8 cellular contexts compared by ENCODE assay signal in the genomic region with DNA sequence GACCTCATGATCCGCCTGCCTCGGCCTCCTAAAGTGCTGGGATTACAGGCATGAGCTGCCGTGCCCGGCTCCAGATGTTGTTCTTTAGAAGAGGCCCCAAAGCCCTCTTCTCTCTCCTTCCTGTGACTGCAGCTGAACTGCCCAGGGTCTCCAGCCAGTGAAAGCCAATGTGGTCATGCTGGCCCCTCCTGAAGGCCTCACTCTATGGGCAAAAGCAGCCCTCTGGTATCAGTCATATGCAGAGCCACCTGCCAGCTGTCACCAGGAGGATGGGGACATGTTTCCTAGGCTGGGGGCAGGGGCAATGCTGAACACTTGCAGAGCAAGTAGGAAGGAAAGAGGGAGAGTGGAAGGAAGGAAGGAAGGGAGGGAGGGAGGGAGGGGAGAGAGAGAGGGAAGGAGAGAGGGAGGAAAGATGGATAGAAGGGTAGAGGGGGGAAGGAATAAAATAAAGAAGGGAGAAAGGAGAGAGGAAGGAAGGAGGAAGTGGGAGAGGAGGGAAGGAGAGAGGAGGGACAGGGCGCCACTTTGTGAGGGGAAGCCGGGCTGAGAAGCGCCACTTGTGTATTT. TPM values are rescaled to one million over a fixed set of nuclear protein-coding genes. Genes with fewer than 3 reads are reported as not detected.
DNase-seq lines count a peak whose midpoint lies in the region; ATAC-seq, FAIRE-seq and TF ChIP-seq lines count a peak whose summit lies in the region.

No MANE protein-coding gene starts in this region.

- DNase-seq in A549 (ENCODE audit: low read depth in 1 of 2, low spot score in 1 of 2), result no peak
- no peak for DNase-seq in HFFc6
- DNase-seq in colonic mucosa, result no peak
- no peak for DNase-seq in nephron progenitor cell
- DNase-seq in DMS114 treated with DMSO at 0.1 percent for 48 hours (lab: John Stamatoyannopoulos, UW; ENCODE audit: unreplicated experiment), result no peak
- DNase-seq in SKM-1 treated with dmso at 0.1 percent for 144 hours (lab: John Stamatoyannopoulos, UW; ENCODE audit: unreplicated experiment), result no peak
- DNase-seq in NCI-H1092 (lab: John Stamatoyannopoulos, UW), result no peak
- DNase-seq in immature natural killer cell, result no peak

- POLR2A ChIA-PET in A549 (lab: Yijun Ruan, JAX), result no interaction called here

- no peak for TF ChIP-seq POLR2A in A549 (IDR thresholded peaks at IDR 0.05; ENCODE audit: low read length)

- no peaks in the 10 kb centered on the region for H3K36me3 Mint-ChIP-seq in HFFc6 (ENCODE audit: low read depth)
- H3K36me3 Mint-ChIP-seq in nephron progenitor cell (ENCODE audit: low read depth), result no peaks in the 10 kb centered on the region
- H3K36me3 Mint-ChIP-seq in immature natural killer cell, result no peaks in the 10 kb centered on the region

- no peaks in the 10 kb centered on the region for H3K27me3 ChIP-seq in colonic mucosa

- peaks cover 2% of the 10 kb centered on the region; the same call in 1 of the 2 replicates for H3K27me3 Mint-ChIP-seq in HFFc6 (ENCODE audit: insufficient read depth)
- peaks cover 3% of the 10 kb centered on the region for H3K27me3 Mint-ChIP-seq in nephron progenitor cell (ENCODE audit: low read depth, poor library complexity)
- peaks cover 0 to 8% (median 6%) of the 10 kb centered on the region in 3 donors for H3K27me3 Mint-ChIP-seq in immature natural killer cell (ENCODE audit: low read depth in 3 of 3)

- no peak for TF ChIP-seq RAD21 in A549 (conservative IDR thresholded peaks at IDR 0.05 in 1 of 2, IDR thresholded peaks at IDR 0.05 in 1 of 2)

- H3K4me2 ChIP-seq in A549, result peak overlapping the region; percentile 25

- intact Hi-C loops in colonic mucosa (cut with DNase I), result no loop called here

- no peak for TF ChIP-seq EP300 in A549 (IDR thresholded peaks at IDR 0.05)

- no peaks in the 10 kb centered on the region for H3K9me3 Mint-ChIP-seq in HFFc6
- H3K9me3 Mint-ChIP-seq in nephron progenitor cell, result no peaks in the 10 kb centered on the region
- H3K9me3 Mint-ChIP-seq in immature natural killer cell, result no peaks in the 10 kb centered on the region

- FAIRE-seq in A549 (lab: Jason Lieb, UNC), result no peak

- no peak for TF ChIP-seq CTCF in A549 (IDR thresholded peaks at IDR 0.05)
- TF ChIP-seq CTCF in HFFc6 (IDR thresholded peaks at IDR 0.05), result no peak
- TF ChIP-seq CTCF in colonic mucosa (IDR thresholded peaks at IDR 0.05), result no peak
- TF ChIP-seq CTCF in nephron progenitor cell (IDR thresholded peaks at IDR 0.05), result no peak

- peaks cover 45% of the 10 kb centered on the region for H3K4me1 Mint-ChIP-seq in HFFc6 (ENCODE audit: low read depth)
- H3K4me1 Mint-ChIP-seq in nephron progenitor cell, result peaks cover 48% of the 10 kb centered on the region
- H3K4me1 Mint-ChIP-seq in immature natural killer cell, result peaks cover 6 to 9% of the 10 kb centered on the region in 2 donors

- H3K4me1 ChIP-seq in A549 (peaks cover 28% of the 10 kb centered on the region), colonic mucosa (no peaks in the 10 kb centered on the region)

- CTCF ChIA-PET in A549 (lab: Yijun Ruan, JAX), result interaction anchor here (1.0 to 3.8 kb wide), 7 partner anchors 9 to 74 kb away, joined by 3 to 24 read pairs (median 3); no protein-coding TSS in a partner anchor

- H3K27ac Mint-ChIP-seq in HFFc6 (peak overlapping the region; percentile 100), nephron progenitor cell (peak overlapping the region; percentile 99), immature natural killer cell (peak overlapping the region in 1 of 6 donors; percentile 64)

- H3K4me3 ChIP-seq in A549 (no peak overlapping the region), colonic mucosa (no peak overlapping the region)

- H3K27ac ChIP-seq in A549, result peak overlapping the region; percentile 47 to 79; a peak in 4 of 6 replicates
- H3K27ac ChIP-seq in colonic mucosa, result peak overlapping the region; percentile 72

- H3K9me3 ChIP-seq in A549 (no peaks in the 10 kb centered on the region), colonic mucosa (no peaks in the 10 kb centered on the region)

- 89% methylated on average over 7 of the region's 7 CpGs for WGBS in A549 (ENCODE audit: missing lambda C conversion rate)

- H3K36me3 ChIP-seq in colonic mucosa, result no peaks in the 10 kb centered on the region

- H3K9ac ChIP-seq in colonic mucosa (ENCODE audit: low read depth in 2 of 2, low read length in 2 of 2), result peak overlapping the region; percentile 59 to 66

- ATAC-seq in A549, result peak in 1 of 2 experiments; percentile 7; a peak in 1 of 6 replicates

- H3K4me3 Mint-ChIP-seq in HFFc6 (peak overlapping the region; percentile 83), nephron progenitor cell (peak overlapping the region; percentile 58), immature natural killer cell (no peak overlapping the region)

TF ChIP-seq in A549, 52 proteins besides CTCF, POLR2A, EP300 and RAD21:
- TF ChIP-seq RFX5 (IDR thresholded peaks at IDR 0.05) (no peak), ESRRA (IDR thresholded peaks at IDR 0.05; ENCODE audit: borderline replicate concordance, low read length) (no peak), HOXA7 (CRISPR knock-in tag; IDR thresholded peaks at IDR 0.05) (no peak), NR3C1 (IDR thresholded peaks at IDR 0.05) (no peak)
- TF ChIP-seq, protein P1, sequence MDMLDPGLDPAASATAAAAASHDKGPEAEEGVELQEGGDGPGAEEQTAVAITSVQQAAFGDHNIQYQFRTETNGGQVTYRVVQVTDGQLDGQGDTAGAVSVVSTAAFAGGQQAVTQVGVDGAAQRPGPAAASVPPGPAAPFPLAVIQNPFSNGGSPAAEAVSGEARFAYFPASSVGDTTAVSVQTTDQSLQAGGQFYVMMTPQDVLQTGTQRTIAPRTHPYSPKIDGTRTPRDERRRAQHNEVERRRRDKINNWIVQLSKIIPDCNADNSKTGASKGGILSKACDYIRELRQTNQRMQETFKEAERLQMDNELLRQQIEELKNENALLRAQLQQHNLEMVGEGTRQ (IDR thresholded peaks at IDR 0.05), result no peak
TF ChIP-seq in A549: peak in this region for 0.

RNA-seq across cellular contexts. Expression of a gene that starts 36.0 kb away (rescaled TPM):
- polyA plus RNA-seq in A549 (2011; rRNA removed) (13.3 and 14.7 TPM in 2 replicates), A549 (2017; fragmentation: RNase III; extraction: RNeasy Plus Mini Kit Qiagen cat#74134 plus additional on column Dnase treatment) (10.9 to 13.5 TPM (median 11.5 TPM) in 3 replicates), immature natural killer cell (10 to 100 TPM in 2 of 3 donors, 1 to 10 TPM in 1; 9.0 to 15.4 (median 10.6) TPM)
- 16.7 and 27.8 TPM in 2 replicates for polyA plus RNA-seq in A549 (2012; cell fraction: cytosol; rRNA removed)
- 32.8 and 41.8 TPM in 2 replicates for polyA plus RNA-seq in A549 (2012; cell fraction: nucleus; rRNA removed)
- 19.8 and 19.9 TPM in 2 replicates for polyA minus RNA-seq in A549 (2011; rRNA and poly(A)+ RNA removed)
- 10 to 100 TPM; 27.4 to 37.2 (median 33.2) TPM for total RNA-seq in HFFc6 (2021; fragmentation: NEBNext Ultra II Directional; extraction: Animal tissue kit (Norgen Biotek cat#: 25700))
- 10 to 100 TPM; 19.7 to 29.4 TPM for total RNA-seq in colonic mucosa

RNA-seq across cellular contexts. Expression of a gene that starts 54.5 kb away (rescaled TPM):
- 29.5 and 29.6 TPM in 2 replicates for polyA plus RNA-seq in A549 (2011; rRNA removed)
- 41.5 and 50.7 TPM in 2 replicates for polyA plus RNA-seq in A549 (2012; cell fraction: cytosol; rRNA removed)
- polyA plus RNA-seq in A549 (2012; cell fraction: nucleus; rRNA removed), result 111 and 113 TPM in 2 replicates
- 23.4 to 27.0 TPM (median 23.7 TPM) in 3 replicates for polyA plus RNA-seq in A549 (2017; fragmentation: RNase III; extraction: RNeasy Plus Mini Kit Qiagen cat#74134 plus additional on column Dnase treatment)
- polyA minus RNA-seq in A549 (2011; rRNA and poly(A)+ RNA removed), result 40.0 and 45.8 TPM in 2 replicates
- total RNA-seq in HFFc6 (2021; fragmentation: NEBNext Ultra II Directional; extraction: Animal tissue kit (Norgen Biotek cat#: 25700)), result 10 to 100 TPM; 20.2 to 26.1 (median 24.5) TPM
- total RNA-seq in colonic mucosa, result 10 to 100 TPM; 33.3 to 40.2 TPM
- 10 to 100 TPM; 17.0 to 27.5 (median 27.2) TPM for polyA plus RNA-seq in immature natural killer cell

Comparison
In these comparisons a context has a peak if more than half of its experiments do, and no peak if none do; other contexts are left out.
1. H3K4me3 Mint-ChIP-seq: peak in HFFc6 (single experiment) and nephron progenitor cell (single experiment); none in immature natural killer cell (0 of 5).